Comparison of ENCODE assay signal across 8 cellular contexts in the genomic region with DNA sequence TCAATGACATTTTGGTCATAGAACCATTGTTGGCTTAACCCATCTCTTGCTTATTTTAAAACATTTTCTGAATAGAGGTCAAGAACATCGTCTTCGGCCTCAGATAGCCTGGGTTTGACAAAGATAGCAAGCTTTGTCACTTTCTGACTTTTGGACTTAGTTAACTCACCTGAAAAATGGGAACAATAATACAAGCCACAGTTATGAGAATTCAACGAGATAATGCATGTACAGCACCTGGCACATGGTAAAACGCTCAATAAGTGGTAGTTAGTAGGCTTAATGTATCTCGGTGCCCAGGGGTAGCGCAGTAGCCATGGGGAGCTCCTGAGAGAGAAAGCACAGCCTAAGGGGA. TPM values are rescaled to one million over a fixed set of nuclear protein-coding genes. Genes with fewer than 3 reads are reported as not detected.
DNase-seq lines count a peak whose midpoint lies in the region; ATAC-seq and TF ChIP-seq lines count a peak whose summit lies in the region.

No MANE protein-coding gene starts in this region.

- H3K4me3 ChIP-seq in GM12864 (ENCODE audit: low read depth, low read length) (peak overlapping the region; percentile 98), LNCaP clone FGC (ENCODE audit: low read depth, low read length) (peak overlapping the region; percentile 88)

- no peak for ATAC-seq in effector memory CD8-positive, alpha-beta T cell (replicated peaks)
- ATAC-seq in GM18520 (IDR thresholded peaks at IDR 0.05; ENCODE audit: unreplicated experiment) (no peak), GM19324 (IDR thresholded peaks at IDR 0.05; ENCODE audit: low FRiP score, unreplicated experiment) (no peak), HG03442 (IDR thresholded peaks at IDR 0.05; ENCODE audit: unreplicated experiment) (no peak)

- TF ChIP-seq CTCF in GM12864 (IDR thresholded peaks at IDR 0.05; ENCODE audit: low read depth, low read length, missing control alignments) (no peak), LNCaP clone FGC (IDR thresholded peaks at IDR 0.05; ENCODE audit: control insufficient read depth, extremely low read depth, insufficient read depth) (no peak), osteocyte (IDR thresholded peaks at IDR 0.05) (no peak)

- H3K4me1 Mint-ChIP-seq in effector memory CD8-positive, alpha-beta T cell (ENCODE audit: low read depth in 2 of 2), result peaks cover 58 to 67% of the 10 kb centered on the region in 2 donors
- H3K4me1 Mint-ChIP-seq in osteocyte (ENCODE audit: unreplicated experiment), result peaks cover 47% of the 10 kb centered on the region

- peak overlapping the region; percentile 80 to 91 for H3K4me3 Mint-ChIP-seq in effector memory CD8-positive, alpha-beta T cell
- H3K4me3 Mint-ChIP-seq in osteocyte (ENCODE audit: unreplicated experiment), result peak overlapping the region; percentile 90

- H3K36me3 Mint-ChIP-seq in effector memory CD8-positive, alpha-beta T cell (ENCODE audit: insufficient read depth), result peaks cover 25% of the 10 kb centered on the region
- peaks cover 2% of the 10 kb centered on the region for H3K36me3 Mint-ChIP-seq in osteocyte (ENCODE audit: unreplicated experiment)

- peak overlapping the region; percentile 89 to 93 for H3K27ac Mint-ChIP-seq in effector memory CD8-positive, alpha-beta T cell
- peak overlapping the region; percentile 85 for H3K27ac Mint-ChIP-seq in osteocyte (ENCODE audit: unreplicated experiment)

- no peaks in the 10 kb centered on the region for H3K27me3 Mint-ChIP-seq in effector memory CD8-positive, alpha-beta T cell
- H3K27me3 Mint-ChIP-seq in osteocyte (ENCODE audit: unreplicated experiment), result no peaks in the 10 kb centered on the region

- no peak for DNase-seq in GM12864 (ENCODE audit: low read depth)
- no peak for DNase-seq in LNCaP clone FGC (ENCODE audit: low read depth)
- DNase-seq in effector memory CD8-positive, alpha-beta T cell, result no peak
- DNase-seq in osteocyte (ENCODE audit: extremely low spot score, unreplicated experiment), result no peak
- no peak for DNase-seq in GDM1 (lab: John Stamatoyannopoulos, UW)

- no peaks in the 10 kb centered on the region for H3K9me3 Mint-ChIP-seq in effector memory CD8-positive, alpha-beta T cell
- no peaks in the 10 kb centered on the region for H3K9me3 Mint-ChIP-seq in osteocyte (ENCODE audit: unreplicated experiment)

RNA-seq across cellular contexts. Expression of gene COPS7B, which starts 0.4 kb away (rescaled TPM):
- total RNA-seq in osteocyte, result 34.3 and 35.7 TPM in 2 replicates

RNA-seq across cellular contexts. Expression of gene PDE6D, which starts 4.7 kb away (rescaled TPM):
- total RNA-seq in osteocyte, result 16.9 and 17.6 TPM in 2 replicates
